2 cellular contexts compared by ENCODE assay signal in genomic region chr15:66646308-66646707, GRCh38.
TF ChIP-seq lines count a peak whose summit lies in the region.

No MANE protein-coding gene starts in this region.

TF ChIP-seq in H1, 55 proteins besides CTCF, POLR2A, EP300 and RAD21:
- TF ChIP-seq SIRT6 (IDR thresholded peaks at IDR 0.05; ENCODE audit: low read length) (no peak), ZNF274 (IDR thresholded peaks at IDR 0.05; ENCODE audit: borderline replicate concordance, extremely low read depth, low read length) (no peak), SAP30 (IDR thresholded peaks at IDR 0.05; ENCODE audit: insufficient read depth, insufficient replicate concordance, low read length) (no peak), RXRA (IDR thresholded peaks at IDR 0.05; ENCODE audit: insufficient read depth, low read depth, low read length) (no peak), POU5F1 (IDR thresholded peaks at IDR 0.05; ENCODE audit: low read depth, low read length) (no peak), ATF3 (IDR thresholded peaks at IDR 0.05; ENCODE audit: insufficient read depth, low read depth, low read length) (no peak), CHD1 (IDR thresholded peaks at IDR 0.05; ENCODE audit: low read depth, low read length) (no peak), SP1 (IDR thresholded peaks at IDR 0.05; ENCODE audit: low read depth, low read length) (no peak)

TF ChIP-seq in WTC11, 78 proteins besides CTCF, POLR2A, EP300 and RAD21:
- TF ChIP-seq GABPB1 (CRISPR knock-in tag; IDR thresholded peaks at IDR 0.05): no peak
- TF ChIP-seq FOXP1 (CRISPR knock-in tag; IDR thresholded peaks at IDR 0.05; ENCODE audit: borderline replicate concordance): no peak
- TF ChIP-seq USF2 (CRISPR knock-in tag; IDR thresholded peaks at IDR 0.05): no peak
- TF ChIP-seq ESRRA (CRISPR knock-in tag; IDR thresholded peaks at IDR 0.05; ENCODE audit: borderline replicate concordance): no peak
- TF ChIP-seq NFATC4 (CRISPR knock-in tag; IDR thresholded peaks at IDR 0.05): no peak
- TF ChIP-seq ZBTB21 (CRISPR knock-in tag; IDR thresholded peaks at IDR 0.05; ENCODE audit: borderline replicate concordance): no peak
- no peak for TF ChIP-seq PRDM15 (CRISPR knock-in tag; IDR thresholded peaks at IDR 0.05)
TF ChIP-seq in WTC11: peak in this region for 0.
